Comparison of ENCODE assay signal across 33 cellular contexts in the genomic region with DNA sequence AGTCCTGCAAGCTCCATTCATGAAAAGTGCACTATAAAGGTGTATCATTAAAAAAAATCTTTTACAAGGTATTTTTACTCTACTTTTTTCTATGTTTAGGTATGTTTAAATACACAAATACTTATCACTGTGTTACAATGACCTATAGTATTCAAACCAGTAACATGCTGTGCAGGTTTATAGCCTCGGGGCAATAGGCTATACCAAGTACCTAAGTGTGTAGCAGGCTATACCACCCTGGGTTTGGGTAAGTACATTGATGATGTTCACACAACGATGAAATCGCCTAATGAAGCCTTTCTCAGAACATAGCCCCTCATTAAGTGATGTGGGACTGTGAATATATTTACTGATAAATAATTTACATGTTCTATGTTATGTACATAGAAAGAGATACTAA.
"Had no signal": no experiment of that assay in that cellular context is flagged by ENCODE, and none has a peak within 500 bp of the region (broad histone marks: within the 10 kb centered on the region; RNA-seq: fewer than 3 reads in every experiment).

No MANE protein-coding gene starts in this region.

- H3K27ac ChIP-seq: ascending aorta, PC-9, WERI-Rb-1 had no signal

- H3K4me1 ChIP-seq: ascending aorta had no signal

- H3K4me1 Mint-ChIP-seq: activated CD4-positive, alpha-beta T cell treated with anti-CD3 and anti-CD28 coated beads, Interleukin-2, amount 10 ng/mL, durations not matched to agents 7 days and 5 days; activated naive CD4-positive, alpha-beta T cell treated with anti-CD3 and anti-CD28 coated beads, Interleukin-2, amount 50 U/mL, for 24 hours; activated naive CD8-positive, alpha-beta T cell treated with anti-CD3 and anti-CD28 coated beads, Interleukin-2, amount 10 ng/mL, durations not matched to agents 7 days and 5 days had no signal

- ATAC-seq: activated CD8-positive, alpha-beta T cell treated with anti-CD3 and anti-CD28 coated beads, Interleukin-2, amount 10 ng/mL, durations not matched to agents 7 days and 5 days had no signal

- H3K4me3 Mint-ChIP-seq: activated CD4-positive, alpha-beta T cell treated with anti-CD3 and anti-CD28 coated beads, Interleukin-2, amount 10 ng/mL, durations not matched to agents 7 days and 5 days; activated CD8-positive, alpha-beta T cell treated with anti-CD3 and anti-CD28 coated beads, Interleukin-2, amount 10 ng/mL, durations not matched to agents 7 days and 5 days; activated naive CD4-positive, alpha-beta T cell treated with anti-CD3 and anti-CD28 coated beads, Interleukin-2, amount 50 U/mL, for 24 hours; activated naive CD8-positive, alpha-beta T cell treated with anti-CD3 and anti-CD28 coated beads, Interleukin-2, amount 10 ng/mL, durations not matched to agents 7 days and 5 days; activated T-cell treated with anti-CD3 and anti-CD28 coated beads, Interleukin-2, amount 50 U/mL, for 24 hours had no signal

- H3K9me3 ChIP-seq: ascending aorta, MG63 had no signal

- H3K4me3 ChIP-seq: ascending aorta, MG63, PC-9 had no signal

- H3K9me3 Mint-ChIP-seq: activated CD4-positive, alpha-beta T cell treated with anti-CD3 and anti-CD28 coated beads, Interleukin-2, amount 10 ng/mL, durations not matched to agents 7 days and 5 days; activated naive CD4-positive, alpha-beta T cell treated with anti-CD3 and anti-CD28 coated beads, Interleukin-2, amount 50 U/mL, for 24 hours; activated naive CD8-positive, alpha-beta T cell treated with anti-CD3 and anti-CD28 coated beads, Interleukin-2, amount 10 ng/mL, durations not matched to agents 7 days and 5 days; activated T-cell treated with anti-CD3 and anti-CD28 coated beads, Interleukin-2, amount 50 U/mL, for 24 hours; activated T-helper 2 cell treated with anti-CD3 and anti-CD28 coated beads, Interferon-gamma antibody, Interleukin-2, Interleukin-4, amounts not matched to agents 10 μg/mL and 5 μg/mL and 100 μg/mL, durations not matched to agents 14 hours and 24 hours and 36 hours had no signal

- H3K27me3 Mint-ChIP-seq: activated CD4-positive, alpha-beta T cell treated with anti-CD3 and anti-CD28 coated beads, Interleukin-2, amount 10 ng/mL, durations not matched to agents 7 days and 5 days; activated naive CD4-positive, alpha-beta T cell treated with anti-CD3 and anti-CD28 coated beads, Interleukin-2, amount 50 U/mL, for 24 hours; activated naive CD8-positive, alpha-beta T cell treated with anti-CD3 and anti-CD28 coated beads, Interleukin-2, amount 10 ng/mL, durations not matched to agents 7 days and 5 days; activated T-cell treated with anti-CD3 and anti-CD28 coated beads, Interleukin-2, amount 50 U/mL, for 24 hours had no signal

- DNase-seq: activated CD4-positive, alpha-beta T cell treated with anti-CD3 and anti-CD28 coated beads for 1 hour; activated CD4-positive, alpha-beta T cell treated with anti-CD3 and anti-CD28 coated beads, Interleukin-2, amount 10 ng/mL, durations not matched to agents 7 days and 5 days; activated CD4-positive, alpha-beta T cell treated with anti-CD3 and anti-CD28 coated beads, Interleukin-2, amount 50 U/mL, for 48 hours; activated CD4-positive, CD25-positive, alpha-beta regulatory T cell; activated CD8-positive, alpha-beta T cell treated with anti-CD3 and anti-CD28 coated beads, Interleukin-2, amount 10 ng/mL, durations not matched to agents 7 days and 5 days; activated gamma-delta T cell; activated naive CD4-positive, alpha-beta T cell treated with Interleukin-2 at 50 U/mL for 16 hours; activated naive CD8-positive, alpha-beta T cell treated with anti-CD3 and anti-CD28 coated beads, Interleukin-2, amount 10 ng/mL, durations not matched to agents 7 days and 5 days; activated T-cell treated with anti-CD3 and anti-CD28 coated beads, Interleukin-2, amount 50 U/mL, for 24 hours; amygdala; Karpas-422; KBM-7; MG63; NCI-H1048; NCI-H1105 treated with DMSO at 0.1 percent for 48 hours; NCI-H1436; NCI-H187; NCI-H2029 treated with DMSO at 0.1 percent for 48 hours; NCI-H2171 treated with DMSO at 0.1 percent for 48 hours; NCI-H2227 treated with DMSO at 0.1 percent for 48 hours; NCI-H524 treated with DMSO at 0.1 percent for 48 hours; NCI-H748 treated with DMSO at 0.1 percent for 48 hours; NK-92 treated with Interleukin-12 subunit alpha and Interleukin-12 subunit beta, amount 100 ng/mL, for 24 hours; Right ventricle myocardium superior; SW 1271; T-helper 1 cell; T-helper 2 cell; T-helper 9 cell; WERI-Rb-1 had no signal

- H3K27ac Mint-ChIP-seq: activated CD4-positive, alpha-beta T cell treated with anti-CD3 and anti-CD28 coated beads, Interleukin-2, amount 10 ng/mL, durations not matched to agents 7 days and 5 days; activated CD8-positive, alpha-beta T cell treated with anti-CD3 and anti-CD28 coated beads, Interleukin-2, amount 10 ng/mL, durations not matched to agents 7 days and 5 days; activated naive CD4-positive, alpha-beta T cell treated with anti-CD3 and anti-CD28 coated beads, Interleukin-2, amount 50 U/mL, for 24 hours; activated naive CD8-positive, alpha-beta T cell treated with anti-CD3 and anti-CD28 coated beads, Interleukin-2, amount 10 ng/mL, durations not matched to agents 7 days and 5 days; activated T-cell treated with anti-CD3 and anti-CD28 coated beads, Interleukin-2, amount 50 U/mL, for 24 hours; activated T-helper 2 cell treated with anti-CD3 and anti-CD28 coated beads, Interferon-gamma antibody, Interleukin-2, Interleukin-4, amounts not matched to agents 10 μg/mL and 5 μg/mL and 100 μg/mL, durations not matched to agents 14 hours and 24 hours and 36 hours had no signal

- H3K36me3 ChIP-seq: MG63, WERI-Rb-1 had no signal
